32 cellular contexts compared by ENCODE assay signal in the genomic region with DNA sequence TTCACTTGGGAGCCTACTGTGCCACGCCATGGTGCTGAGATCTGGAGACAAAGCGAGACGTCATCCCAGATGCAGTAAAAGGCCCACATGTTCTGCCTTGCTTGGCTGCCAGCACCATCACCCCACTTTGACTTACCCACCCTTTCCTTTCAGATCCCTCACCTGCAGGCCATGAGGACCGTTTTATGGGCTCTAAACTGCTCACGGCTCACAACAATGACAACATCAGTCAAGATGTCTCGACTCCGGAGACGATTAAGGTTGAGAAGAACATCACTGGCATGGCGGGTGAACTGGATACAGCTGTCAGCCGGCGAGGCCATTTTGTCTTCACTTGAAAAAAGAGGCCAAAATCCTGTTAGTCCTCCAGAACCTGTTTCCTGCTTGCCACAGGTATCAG. TPM values are rescaled to one million over a fixed set of nuclear protein-coding genes. Genes with fewer than 3 reads are reported as not detected.
"Had no signal": no experiment of that assay in that cellular context is flagged by ENCODE, and none has a peak within 500 bp of the region (broad histone marks: within the 10 kb centered on the region; RNA-seq: fewer than 3 reads in every experiment).

No MANE protein-coding gene starts in this region.

- H3K4me2 ChIP-seq: KMS-11, SK-N-SH had no signal

- DNase-seq: activated B cell treated with CpG ODN at 0.5 μM for 24 hours; activated CD4-positive, alpha-beta memory T cell treated with anti-CD3 and anti-CD28 coated beads, Interleukin-2, amount 10 ng/mL, durations not matched to agents 7 days and 5 days; activated CD4-positive, alpha-beta T cell treated with anti-CD3 and anti-CD28 coated beads for 4 hours; activated CD4-positive, alpha-beta T cell treated with anti-CD3 and anti-CD28 coated beads, Interleukin-2, amount 50 U/mL, for 1 hour; activated CD4-positive, CD25-positive, alpha-beta regulatory T cell treated with anti-CD3 and anti-CD28 coated beads, Interleukin-2, amount 50 U/mL, for 72 hours; activated CD8-positive, alpha-beta memory T cell treated with anti-CD3 and anti-CD28 coated beads for 24 hours; activated CD8-positive, alpha-beta memory T cell treated with anti-CD3 and anti-CD28 coated beads, Interleukin-2, amount 10 ng/mL, durations not matched to agents 7 days and 5 days; activated CD8-positive, alpha-beta memory T cell treated with anti-CD3 and anti-CD28 coated beads, Interleukin-2, amount 50 U/mL, for 48 hours; activated effector memory CD4-positive, alpha-beta T cell treated with Interleukin-2 at 50 U/mL for 16 hours; activated naive CD4-positive, alpha-beta T cell treated with anti-CD3 and anti-CD28 coated beads, Interleukin-2, amount 10 ng/mL, durations not matched to agents 7 days and 5 days; activated naive CD8-positive, alpha-beta T cell treated with anti-CD3 and anti-CD28 coated beads, Interleukin-2, amount 50 U/mL, for 24 hours; activated T-cell treated with anti-CD3 and anti-CD28 coated beads, Interleukin-2, amount 50 U/mL, for 48 hours; aorta; brain microvascular endothelial cell; NCI-H1105; NCI-H1436; NCI-H1694; NCI-H1930; NCI-H2081 treated with DMSO at 0.1 percent for 48 hours; NCI-H345; NCI-H524 treated with DMSO at 0.1 percent for 48 hours; PC-3; Peyer's patch; RPMI8226; SHP77 treated with DMSO at 0.1 percent for 48 hours; SK-N-SH had no signal

- H3K27me3 ChIP-seq: brain microvascular endothelial cell, cardiac muscle cell, Peyer's patch, SJSA1 had no signal

- H3K4me3 ChIP-seq: cardiac muscle cell, Peyer's patch, SJSA1 had no signal

- H3K9me3 ChIP-seq: Peyer's patch, SJSA1, SK-N-SH had no signal

- H3K27ac ChIP-seq: brain microvascular endothelial cell, cardiac muscle cell, KMS-11, Peyer's patch, SJSA1, VCaP had no signal

- H3K9ac ChIP-seq: KMS-11, SK-N-SH had no signal

- H3K9me2 ChIP-seq: SK-N-SH had no signal

- ATAC-seq: activated CD8-positive, alpha-beta memory T cell treated with anti-CD3 and anti-CD28 coated beads, Interleukin-2, amount 10 ng/mL, durations not matched to agents 7 days and 5 days; activated naive CD8-positive, alpha-beta T cell treated with anti-CD3 and anti-CD28 coated beads, Interleukin-2, amount 50 U/mL, for 24 hours; PC-3 had no signal

- H3K36me3 ChIP-seq: cardiac muscle cell had no signal

RNA-seq across cellular contexts. Expression of a gene that starts 31.0 kb away (rescaled TPM):
- total RNA-seq: activated B cell treated with CpG ODN at 0.5 μM for 24 hours; activated CD4-positive, alpha-beta memory T cell treated with anti-CD3 and anti-CD28 coated beads, Interleukin-2, amount 10 ng/mL, durations not matched to agents 7 days and 5 days; activated CD8-positive, alpha-beta memory T cell treated with anti-CD3 and anti-CD28 coated beads, Interleukin-2, amount 10 ng/mL, durations not matched to agents 7 days and 5 days; aorta; cardiac muscle cell; M059J; NCI-H460; PC-3; Peyer's patch; SJSA1 had no signal
- polyA plus RNA-seq: aorta, cardiac muscle cell had no signal
